Comparison of ENCODE assay signal across 1 cellular context in the genomic region with DNA sequence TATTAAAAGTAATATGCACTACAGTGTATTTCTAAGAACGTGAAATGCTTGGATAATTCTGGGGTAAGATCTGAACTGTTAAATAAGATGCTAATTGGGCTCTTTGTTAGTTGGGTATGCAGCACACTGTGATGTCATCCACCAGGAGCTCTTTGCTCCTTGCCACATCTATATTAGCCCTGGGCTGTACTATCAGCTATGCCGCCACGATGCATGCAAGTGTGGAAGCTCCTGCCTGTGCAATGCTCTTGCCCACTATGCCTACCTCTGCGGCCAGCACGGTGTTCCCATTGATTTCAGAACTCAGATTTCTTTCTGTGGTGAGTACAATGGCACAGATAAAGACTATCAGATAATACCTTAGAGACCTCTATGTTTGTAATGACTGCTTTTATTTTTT.
TF ChIP-seq lines count a peak whose summit lies in the region.

No MANE protein-coding gene starts in this region.

TF ChIP-seq in WTC11, 78 proteins besides CTCF, POLR2A, EP300 and RAD21 (continued from another document):
- TF ChIP-seq ERG (CRISPR knock-in tag; IDR thresholded peaks at IDR 0.05), result no peak
- no peak for TF ChIP-seq ATF1 (CRISPR knock-in tag; IDR thresholded peaks at IDR 0.05)
- TF ChIP-seq ESRRA (CRISPR knock-in tag; IDR thresholded peaks at IDR 0.05; ENCODE audit: borderline replicate concordance), result no peak
